ENCODE assay signal across 8 cellular contexts in the genomic region with DNA sequence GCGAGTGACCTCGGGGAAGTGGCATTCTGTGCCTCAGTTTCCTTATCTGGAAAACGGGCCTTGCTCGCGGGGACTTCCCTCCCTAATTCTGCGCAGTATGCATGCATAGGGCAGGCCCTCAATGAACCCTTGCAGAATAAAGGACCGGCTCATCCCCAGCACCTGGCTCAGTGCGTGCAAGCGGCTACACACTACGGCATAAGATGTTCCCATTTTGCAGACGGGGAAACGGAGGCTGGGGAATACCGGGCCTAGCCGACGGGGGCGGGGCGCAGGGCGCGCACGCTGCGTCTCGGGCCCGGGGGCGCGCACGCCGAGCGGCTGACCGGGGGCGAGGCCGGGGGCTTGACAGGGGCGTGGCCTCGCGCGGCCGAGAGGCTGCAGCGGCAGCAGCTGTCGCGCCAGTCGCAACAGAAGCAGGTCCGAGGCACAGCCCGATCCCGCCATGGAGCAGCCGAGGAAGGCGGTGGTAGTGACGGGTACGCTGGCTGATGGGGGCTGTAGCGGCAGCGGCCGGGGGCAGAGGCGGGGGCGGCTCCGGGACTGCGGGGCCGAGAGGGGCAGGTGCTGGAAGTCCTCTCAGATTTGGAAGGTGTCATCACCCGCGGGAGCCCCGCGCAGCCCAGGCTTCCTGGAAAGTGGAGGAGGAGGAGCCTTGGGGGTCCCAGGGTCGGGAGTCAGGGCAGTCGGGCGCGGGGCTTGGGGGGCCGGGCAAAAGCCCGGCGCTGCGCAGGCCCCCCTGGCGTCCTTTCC. TPM values are rescaled to one million over a fixed set of nuclear protein-coding genes. Genes with fewer than 3 reads are reported as not detected.
A peak's percentile ranks its signal among the peaks of the same experiment; 100 is the strongest.
DNase-seq lines count a peak whose midpoint lies in the region; ATAC-seq and TF ChIP-seq lines count a peak whose summit lies in the region.

A gene with protein sequence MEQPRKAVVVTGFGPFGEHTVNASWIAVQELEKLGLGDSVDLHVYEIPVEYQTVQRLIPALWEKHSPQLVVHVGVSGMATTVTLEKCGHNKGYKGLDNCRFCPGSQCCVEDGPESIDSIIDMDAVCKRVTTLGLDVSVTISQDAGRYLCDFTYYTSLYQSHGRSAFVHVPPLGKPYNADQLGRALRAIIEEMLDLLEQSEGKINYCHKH (plus strand): TSS at position 362 of the 753 bp plus-strand sequence. CDS start 84 bp downstream, at position 446.

- intact Hi-C loops in left colon (cut with DNase I, micrococcal nuclease), result no loop called here

- peak within 1 kb of the TSS; percentile 74 for H3K4me3 Mint-ChIP-seq in chondrocyte (ENCODE audit: unreplicated experiment)

- ATAC-seq in GM19397 (IDR thresholded peaks at IDR 0.05; ENCODE audit: unreplicated experiment) (peak; percentile 61), left colon (peak; percentile 85), HG02623 (IDR thresholded peaks at IDR 0.05; ENCODE audit: unreplicated experiment) (no peak)

- no peaks in the 10 kb centered on the region for H3K27me3 Mint-ChIP-seq in chondrocyte (ENCODE audit: low read depth)

- H3K4me1 Mint-ChIP-seq in chondrocyte (ENCODE audit: low read depth), result peaks cover 10% of the 10 kb centered on the region

- TF ChIP-seq CTCF in chondrocyte (IDR thresholded peaks at IDR 0.05), result no peak

- peak in 13 of 14 donors; percentile 6 to 75 (median 39) for DNase-seq in C1 segment of cervical spinal cord (lab: John Stamatoyannopoulos, UW)
- peak; percentile 42 for DNase-seq in NCI-H1092 (lab: John Stamatoyannopoulos, UW)
- peak; percentile 80 for DNase-seq in activated CD4-positive, CD25-positive, alpha-beta regulatory T cell treated with anti-CD3 and anti-CD28 coated beads, Interleukin-2, amount 50 U/mL, for 72 hours
- no peak for DNase-seq in chondrocyte (ENCODE audit: low spot score)
- DNase-seq in left colon, result peak; percentile 75 to 91
- peak; percentile 78 for DNase-seq in stimulated activated CD4-positive, alpha-beta T cell treated with anti-CD3 and anti-CD28 coated beads, Interleukin-15, amount 100 ng/mL, for 24 hours

- H3K27ac Mint-ChIP-seq in chondrocyte (ENCODE audit: unreplicated experiment), result peak within 1 kb of the TSS; percentile 74

- no peaks in the 10 kb centered on the region for H3K9me3 Mint-ChIP-seq in chondrocyte (ENCODE audit: low read depth)

- peaks cover 1% of the 10 kb centered on the region for H3K36me3 Mint-ChIP-seq in chondrocyte (ENCODE audit: low read depth)

RNA-seq across cellular contexts. Expression of the gene that starts here (rescaled TPM):
- total RNA-seq in chondrocyte (18.6 to 21.5 TPM (median 21.1 TPM) in 3 replicates), left colon (100 to 1,000 TPM; 105 to 109 TPM)
